11 cellular contexts compared by ENCODE assay signal in the genomic region with DNA sequence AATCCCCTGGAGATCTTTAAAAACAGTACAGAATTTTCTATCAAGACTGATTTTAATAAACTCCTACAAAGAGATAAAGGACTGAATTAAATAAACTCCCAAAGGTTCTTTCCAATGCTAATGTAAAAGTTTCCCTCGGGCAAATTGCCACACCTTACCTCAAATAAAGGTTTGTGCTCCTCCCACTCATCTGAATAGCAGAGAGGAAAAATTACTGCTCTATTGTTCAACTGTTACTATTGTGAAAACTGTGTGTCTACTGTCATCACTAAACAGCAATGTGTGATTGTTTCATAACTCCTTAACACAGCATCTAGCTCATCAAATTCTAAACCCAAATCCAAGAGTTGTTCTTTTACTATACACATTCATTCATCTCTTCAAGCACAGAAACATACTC. TPM values are rescaled to one million over a fixed set of nuclear protein-coding genes. Genes with fewer than 3 reads are reported as not detected.
A peak's percentile ranks its signal among the peaks of the same experiment; 100 is the strongest.
DNase-seq lines count a peak whose midpoint lies in the region; ATAC-seq and TF ChIP-seq lines count a peak whose summit lies in the region.
"Had no signal": no experiment of that assay in that cellular context is flagged by ENCODE, and none has a peak within 500 bp of the region (broad histone marks: within the 10 kb centered on the region; RNA-seq: fewer than 3 reads in every experiment).

No MANE protein-coding gene starts in this region.

- intact Hi-C loops in Caco-2 (cut with micrococcal nuclease; ENCODE audit: unreplicated experiment), result no loop called here
- intact Hi-C loops in activated T-helper 2 cell treated with anti-CD3 and anti-CD28 coated beads, Interferon-gamma antibody, Interleukin-2, Interleukin-4, amounts not matched to agents 10 μg/mL and 5 μg/mL and 100 μg/mL, durations not matched to agents 14 hours and 24 hours and 36 hours (cut with micrococcal nuclease), result no loop called here

- peak overlapping the region; percentile 63 for H3K27ac Mint-ChIP-seq in Caco-2 (ENCODE audit: unreplicated experiment)
- no peak overlapping the region for H3K27ac Mint-ChIP-seq in activated T-helper 2 cell treated with anti-CD3 and anti-CD28 coated beads, Interferon-gamma antibody, Interleukin-2, Interleukin-4, amounts not matched to agents 10 μg/mL and 5 μg/mL and 100 μg/mL, durations not matched to agents 14 hours and 24 hours and 36 hours
- H3K27ac Mint-ChIP-seq in natural killer cell treated with Interleukin-12 subunit alpha and Interleukin-12 subunit beta and Interleukin-15 and Interleukin-18, amount 100 ng/mL, for 72 hours, result peak overlapping the region; percentile 42 to 89

- H3K9me3 Mint-ChIP-seq in Caco-2 (ENCODE audit: unreplicated experiment), result no peaks in the 10 kb centered on the region
- H3K9me3 Mint-ChIP-seq in activated T-helper 2 cell treated with anti-CD3 and anti-CD28 coated beads, Interferon-gamma antibody, Interleukin-2, Interleukin-4, amounts not matched to agents 10 μg/mL and 5 μg/mL and 100 μg/mL, durations not matched to agents 14 hours and 24 hours and 36 hours, result no peaks in the 10 kb centered on the region
- H3K9me3 Mint-ChIP-seq in natural killer cell treated with Interleukin-12 subunit alpha and Interleukin-12 subunit beta and Interleukin-15 and Interleukin-18, amount 100 ng/mL, for 72 hours, result no peaks in the 10 kb centered on the region

- no peak for DNase-seq in Caco-2
- peak; percentile 26 for DNase-seq in LoVo (ENCODE audit: low spot score)
- DNase-seq in activated T-helper 2 cell treated with anti-CD3 and anti-CD28 coated beads, Interferon-gamma antibody, Interleukin-2, Interleukin-4, amounts not matched to agents 10 μg/mL and 5 μg/mL and 100 μg/mL, durations not matched to agents 14 hours and 24 hours and 36 hours (ENCODE audit: low spot score), result no peak
- no peak for DNase-seq in natural killer cell treated with Interleukin-12 subunit alpha and Interleukin-12 subunit beta and Interleukin-15 and Interleukin-18, amount 100 ng/mL, for 72 hours (ENCODE audit: low spot score)
- DNase-seq in amygdala (lab: John Stamatoyannopoulos, UW), result no peak
- DNase-seq in ureter (ENCODE audit: low spot score), result no peak
- DNase-seq: activated T-cell treated with anti-CD3 and anti-CD28 coated beads for 4 hours, NCI-H1436, small intestine had no signal

- no TSS peak for BruUV-seq in Caco-2 (replicated peaks; lab: Mats Ljungman, UMichigan)

- peak overlapping the region; percentile 55 for H3K4me3 Mint-ChIP-seq in Caco-2 (ENCODE audit: unreplicated experiment)
- H3K4me3 Mint-ChIP-seq in activated T-helper 2 cell treated with anti-CD3 and anti-CD28 coated beads, Interferon-gamma antibody, Interleukin-2, Interleukin-4, amounts not matched to agents 10 μg/mL and 5 μg/mL and 100 μg/mL, durations not matched to agents 14 hours and 24 hours and 36 hours (ENCODE audit: low read depth), result peak overlapping the region; percentile 27
- H3K4me3 Mint-ChIP-seq in natural killer cell treated with Interleukin-12 subunit alpha and Interleukin-12 subunit beta and Interleukin-15 and Interleukin-18, amount 100 ng/mL, for 72 hours, result peak overlapping the region; percentile 52

- no peaks in the 10 kb centered on the region for H3K27me3 ChIP-seq in Caco-2 (replicated peaks; ENCODE audit: control insufficient read depth, insufficient read depth, low read length)
- H3K27me3 ChIP-seq: cardiac muscle cell had no signal

- H3K4me1 Mint-ChIP-seq in Caco-2 (ENCODE audit: low read depth, unreplicated experiment), result peaks cover 35% of the 10 kb centered on the region
- peaks cover 42% of the 10 kb centered on the region for H3K4me1 Mint-ChIP-seq in activated T-helper 2 cell treated with anti-CD3 and anti-CD28 coated beads, Interferon-gamma antibody, Interleukin-2, Interleukin-4, amounts not matched to agents 10 μg/mL and 5 μg/mL and 100 μg/mL, durations not matched to agents 14 hours and 24 hours and 36 hours (ENCODE audit: low read depth)
- H3K4me1 Mint-ChIP-seq in natural killer cell treated with Interleukin-12 subunit alpha and Interleukin-12 subunit beta and Interleukin-15 and Interleukin-18, amount 100 ng/mL, for 72 hours (ENCODE audit: low read depth in 2 of 2), result peaks cover 39 to 44% of the 10 kb centered on the region in 2 donors

- CTCF ChIA-PET in Caco-2 (lab: Charles Lee), result no interaction called here

- no peak for ATAC-seq in natural killer cell treated with Interleukin-12 subunit alpha and Interleukin-12 subunit beta and Interleukin-15 and Interleukin-18, amount 100 ng/mL, for 72 hours
- no peak for ATAC-seq in GM19467 (IDR thresholded peaks at IDR 0.05; ENCODE audit: unreplicated experiment)

- H3K4me3 ChIP-seq in Caco-2 (ENCODE audit: low read depth, low read length), result no peak overlapping the region
- H3K4me3 ChIP-seq: cardiac muscle cell had no signal

- H3K27me3 Mint-ChIP-seq in Caco-2 (ENCODE audit: insufficient read depth, unreplicated experiment), result no peaks in the 10 kb centered on the region
- H3K27me3 Mint-ChIP-seq in activated T-helper 2 cell treated with anti-CD3 and anti-CD28 coated beads, Interferon-gamma antibody, Interleukin-2, Interleukin-4, amounts not matched to agents 10 μg/mL and 5 μg/mL and 100 μg/mL, durations not matched to agents 14 hours and 24 hours and 36 hours (ENCODE audit: low read depth), result no peaks in the 10 kb centered on the region
- no peaks in the 10 kb centered on the region for H3K27me3 Mint-ChIP-seq in natural killer cell treated with Interleukin-12 subunit alpha and Interleukin-12 subunit beta and Interleukin-15 and Interleukin-18, amount 100 ng/mL, for 72 hours

- H3K36me3 Mint-ChIP-seq in Caco-2 (ENCODE audit: insufficient read depth, unreplicated experiment), result peaks cover 13% of the 10 kb centered on the region
- peaks cover 28% of the 10 kb centered on the region for H3K36me3 Mint-ChIP-seq in activated T-helper 2 cell treated with anti-CD3 and anti-CD28 coated beads, Interferon-gamma antibody, Interleukin-2, Interleukin-4, amounts not matched to agents 10 μg/mL and 5 μg/mL and 100 μg/mL, durations not matched to agents 14 hours and 24 hours and 36 hours (ENCODE audit: low read depth)
- H3K36me3 Mint-ChIP-seq in natural killer cell treated with Interleukin-12 subunit alpha and Interleukin-12 subunit beta and Interleukin-15 and Interleukin-18, amount 100 ng/mL, for 72 hours, result peaks cover 11% of the 10 kb centered on the region

- H3K9me3 ChIP-seq in Caco-2, result no peaks in the 10 kb centered on the region

- POLR2A ChIA-PET in Caco-2 (lab: Charles Lee), result no interaction called here

- H3K4me1 ChIP-seq in Caco-2, result peaks cover 31% of the 10 kb centered on the region

- H3K36me3 ChIP-seq in Caco-2 (ENCODE audit: control insufficient read depth, insufficient read depth, low read length), result no peaks in the 10 kb centered on the region
- H3K36me3 ChIP-seq: cardiac muscle cell had no signal

- TF ChIP-seq CTCF in Caco-2 (IDR thresholded peaks at IDR 0.05; ENCODE audit: insufficient read depth in 1 of 2, low read depth in 1 of 2, low read length in 1 of 2, severe bottlenecking in 1 of 2, unreplicated experiment in 1 of 2), result no peak

RNA-seq across cellular contexts. Expression of gene SPTLC2, which starts 3.2 kb away (rescaled TPM):
- total RNA-seq in Caco-2 (2022) (45.8 and 49.6 TPM in 2 replicates), ureter (49.9 TPM)
- total RNA-seq in activated T-helper 2 cell treated with anti-CD3 and anti-CD28 coated beads, Interferon-gamma antibody, Interleukin-2, Interleukin-4, amounts not matched to agents 10 μg/mL and 5 μg/mL and 100 μg/mL, durations not matched to agents 14 hours and 24 hours and 36 hours, result 26.6 and 29.6 TPM in 2 replicates
- 10 to 100 TPM; 44.0 to 65.7 TPM for total RNA-seq in natural killer cell treated with Interleukin-12 subunit alpha and Interleukin-12 subunit beta and Interleukin-15 and Interleukin-18, amount 100 ng/mL, for 72 hours
